In genomic region chr5:120164989-120165388, GRCh38 we compare ENCODE assay signal across 13 cellular contexts.
"Had no signal": no experiment of that assay in that cellular context is flagged by ENCODE, and none has a peak within 500 bp of the region (broad histone marks: within the 10 kb centered on the region; RNA-seq: fewer than 3 reads in every experiment).

No MANE protein-coding gene starts in this region.

- H3K36me3 Mint-ChIP-seq: natural killer cell had no signal

- H3K9me3 ChIP-seq: right atrium auricular region had no signal

- H3K4me3 Mint-ChIP-seq: natural killer cell, neural crest cell had no signal

- DNase-seq: effector memory CD4-positive, alpha-beta T cell; foreskin keratinocyte; head of caudate nucleus; natural killer cell; small intestine; stimulated activated CD4-positive, alpha-beta T cell treated with anti-CD3 and anti-CD28 coated beads, Interleukin-12 subunit alpha, Interleukin-12 subunit beta, amount 100 ng/mL, for 4 hours; stimulated activated CD4-positive, alpha-beta T cell treated with anti-CD3 and anti-CD28 coated beads, Interleukin-2, amount 100 ng/mL, for 48 hours; stimulated activated naive CD4-positive, alpha-beta T cell treated with Interleukin-2 at 50 U/mL for 16 hours; trophoblast cell had no signal

- H3K27ac Mint-ChIP-seq: natural killer cell had no signal

- H3K4me1 ChIP-seq: foreskin keratinocyte, right atrium auricular region had no signal

- H3K27ac ChIP-seq: foreskin keratinocyte, hepatocyte, right atrium auricular region had no signal

- H3K27me3 ChIP-seq: foreskin keratinocyte, hepatocyte, right atrium auricular region had no signal

- H3K4me1 Mint-ChIP-seq: natural killer cell, neural crest cell had no signal

- H3K36me3 ChIP-seq: right atrium auricular region had no signal

- ATAC-seq: esophagus mucosa, foreskin keratinocyte, natural killer cell had no signal

- H3K4me3 ChIP-seq: hepatocyte, right atrium auricular region had no signal

- H3K9me3 Mint-ChIP-seq: neural crest cell had no signal
